In the genomic region with DNA sequence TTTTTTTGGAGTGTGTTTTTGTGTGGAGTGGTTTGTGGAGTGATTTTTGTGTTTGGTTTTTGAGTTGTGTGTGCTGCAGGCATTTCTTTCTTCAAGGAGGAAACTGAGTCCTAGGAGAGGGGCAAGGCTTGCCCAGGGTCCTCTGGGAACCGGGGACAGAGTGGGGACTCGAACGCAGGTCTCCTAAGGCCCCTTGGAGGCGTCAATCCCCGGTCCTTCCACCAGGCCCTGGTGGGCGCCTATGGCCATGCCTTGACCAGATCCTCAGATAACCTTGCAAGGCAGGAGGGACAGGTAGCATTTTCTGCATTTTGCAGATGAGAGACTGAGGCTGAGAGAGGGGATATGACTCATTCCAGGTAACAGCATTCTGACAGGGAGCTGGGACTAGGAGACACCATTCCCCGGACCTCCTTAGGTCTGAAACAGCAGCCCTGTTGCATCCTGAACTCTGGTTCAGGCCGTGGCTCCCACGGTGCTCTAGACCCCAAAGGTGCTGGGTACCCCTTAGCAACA, we compare ENCODE assay signal across 28 cellular contexts.
"Had no signal": no experiment of that assay in that cellular context is flagged by ENCODE, and none has a peak within 500 bp of the region (broad histone marks: within the 10 kb centered on the region; RNA-seq: fewer than 3 reads in every experiment).

No MANE protein-coding gene starts in this region.

- H3K36me3 ChIP-seq: ascending aorta had no signal

- ATAC-seq: activated CD8-positive, alpha-beta memory T cell treated with anti-CD3 and anti-CD28 coated beads, Interleukin-2, amount 10 ng/mL, durations not matched to agents 7 days and 5 days; activated naive CD4-positive, alpha-beta T cell treated with anti-CD3 and anti-CD28 coated beads, Interleukin-2, amount 50 U/mL, for 72 hours; activated naive CD8-positive, alpha-beta T cell treated with anti-CD3 and anti-CD28 coated beads, Interleukin-2, amount 50 U/mL, for 24 hours; body of pancreas; Panc1 had no signal

- H3K4me3 ChIP-seq: ascending aorta, body of pancreas had no signal

- H3K27ac Mint-ChIP-seq: activated B cell treated with CpG ODN at 0.5 μM for 24 hours; activated CD4-positive, alpha-beta T cell treated with anti-CD3 and anti-CD28 coated beads, Interleukin-2, amount 10 ng/mL, durations not matched to agents 24 days and 14 days; activated CD8-positive, alpha-beta memory T cell treated with anti-CD3 and anti-CD28 coated beads, Interleukin-2, amount 10 ng/mL, durations not matched to agents 7 days and 5 days; activated naive CD4-positive, alpha-beta T cell treated with anti-CD3 and anti-CD28 coated beads, Interleukin-2, amount 50 U/mL, for 72 hours; activated naive CD8-positive, alpha-beta T cell treated with anti-CD3 and anti-CD28 coated beads, Interleukin-2, amount 50 U/mL, for 24 hours; activated T-cell treated with anti-CD3 and anti-CD28 coated beads, Interleukin-2, amount 50 U/mL, for 24 hours; activated T-helper 1 cell treated with anti-CD3 and anti-CD28 coated beads, Interleukin-12 subunit alpha, Interleukin-12 subunit beta, Interleukin-2, Interleukin-4 antibody, amounts not matched to agents 30 ng/mL and 10 ng/mL and 1 ng/mL, durations not matched to agents 14 hours and 24 hours and 36 hours; T-helper 1 cell treated with Interleukin-12 subunit alpha and Interleukin-12 subunit beta and Interleukin-4 antibody, amounts not matched to agents 30 μg/mL and 1 μg/mL, for 36 hours had no signal

- H3K4me3 Mint-ChIP-seq: activated B cell treated with CpG ODN at 0.5 μM for 24 hours; activated CD4-positive, alpha-beta T cell treated with anti-CD3 and anti-CD28 coated beads, Interleukin-2, amount 10 ng/mL, durations not matched to agents 24 days and 14 days; activated CD8-positive, alpha-beta memory T cell treated with anti-CD3 and anti-CD28 coated beads, Interleukin-2, amount 10 ng/mL, durations not matched to agents 7 days and 5 days; activated naive CD8-positive, alpha-beta T cell treated with anti-CD3 and anti-CD28 coated beads, Interleukin-2, amount 50 U/mL, for 24 hours; activated T-cell treated with anti-CD3 and anti-CD28 coated beads, Interleukin-2, amount 50 U/mL, for 24 hours; activated T-helper 1 cell treated with anti-CD3 and anti-CD28 coated beads, Interleukin-12 subunit alpha, Interleukin-12 subunit beta, Interleukin-2, Interleukin-4 antibody, amounts not matched to agents 30 ng/mL and 10 ng/mL and 1 ng/mL, durations not matched to agents 14 hours and 24 hours and 36 hours; T-helper 1 cell treated with Interleukin-12 subunit alpha and Interleukin-12 subunit beta and Interleukin-4 antibody, amounts not matched to agents 30 μg/mL and 1 μg/mL, for 36 hours had no signal

- H3K27ac ChIP-seq: ascending aorta, body of pancreas had no signal

- H3K4me1 ChIP-seq: ascending aorta, body of pancreas had no signal

- H3K9me3 ChIP-seq: ascending aorta, body of pancreas had no signal

- H3K4me1 Mint-ChIP-seq: activated B cell treated with CpG ODN at 0.5 μM for 24 hours; activated CD4-positive, alpha-beta T cell treated with anti-CD3 and anti-CD28 coated beads, Interleukin-2, amount 10 ng/mL, durations not matched to agents 24 days and 14 days; activated naive CD8-positive, alpha-beta T cell treated with anti-CD3 and anti-CD28 coated beads, Interleukin-2, amount 50 U/mL, for 24 hours had no signal

- H3K27me3 Mint-ChIP-seq: activated B cell treated with CpG ODN at 0.5 μM for 24 hours; activated CD4-positive, alpha-beta T cell treated with anti-CD3 and anti-CD28 coated beads, Interleukin-2, amount 10 ng/mL, durations not matched to agents 24 days and 14 days; activated naive CD8-positive, alpha-beta T cell treated with anti-CD3 and anti-CD28 coated beads, Interleukin-2, amount 50 U/mL, for 24 hours; activated T-cell treated with anti-CD3 and anti-CD28 coated beads, Interleukin-2, amount 50 U/mL, for 24 hours had no signal

- DNase-seq: activated B cell treated with CpG ODN at 0.5 μM for 24 hours; activated CD4-positive, alpha-beta T cell treated with anti-CD3 and anti-CD28 coated beads for 1 hour; activated CD4-positive, alpha-beta T cell treated with anti-CD3 and anti-CD28 coated beads, Interleukin-2, amount 10 ng/mL, durations not matched to agents 24 days and 14 days; activated CD4-positive, alpha-beta T cell treated with anti-CD3 and anti-CD28 coated beads, Interleukin-2, amount 50 U/mL, for 48 hours; activated CD8-positive, alpha-beta memory T cell treated with anti-CD3 and anti-CD28 coated beads, Interleukin-2, amount 10 ng/mL, durations not matched to agents 7 days and 5 days; activated effector memory CD4-positive, alpha-beta T cell treated with anti-CD3 and anti-CD28 coated beads, Interleukin-2, amount 50 U/mL, for 16 hours; activated naive CD4-positive, alpha-beta T cell treated with Interleukin-2 at 50 U/mL for 16 hours; activated naive CD8-positive, alpha-beta T cell treated with anti-CD3 and anti-CD28 coated beads, Interleukin-2, amount 50 U/mL, for 24 hours; activated T-cell treated with anti-CD3 and anti-CD28 coated beads, Interleukin-2, amount 50 U/mL, for 24 hours; amniotic stem cell; body of pancreas; MM.1S; NCI-H1105; NCI-H1436; NCI-H187; NCI-H2081; NCI-H510A treated with DMSO at 0.1 percent for 48 hours; NCI-H69; NK-92 treated with Interleukin-12 subunit alpha and Interleukin-12 subunit beta, amount 100 ng/mL, for 24 hours; OCI-M1; RPMI8226; SHP77; T-helper 9 cell had no signal

- H3K9me3 Mint-ChIP-seq: activated B cell treated with CpG ODN at 0.5 μM for 24 hours; activated CD4-positive, alpha-beta T cell treated with anti-CD3 and anti-CD28 coated beads, Interleukin-2, amount 10 ng/mL, durations not matched to agents 24 days and 14 days; activated naive CD4-positive, alpha-beta T cell treated with anti-CD3 and anti-CD28 coated beads, Interleukin-2, amount 50 U/mL, for 72 hours; activated naive CD8-positive, alpha-beta T cell treated with anti-CD3 and anti-CD28 coated beads, Interleukin-2, amount 50 U/mL, for 24 hours; activated T-cell treated with anti-CD3 and anti-CD28 coated beads, Interleukin-2, amount 50 U/mL, for 24 hours; activated T-helper 1 cell treated with anti-CD3 and anti-CD28 coated beads, Interleukin-12 subunit alpha, Interleukin-12 subunit beta, Interleukin-2, Interleukin-4 antibody, amounts not matched to agents 30 ng/mL and 10 ng/mL and 1 ng/mL, durations not matched to agents 14 hours and 24 hours and 36 hours; T-helper 1 cell treated with Interleukin-12 subunit alpha and Interleukin-12 subunit beta and Interleukin-4 antibody, amounts not matched to agents 30 μg/mL and 1 μg/mL, for 36 hours had no signal

- H3K36me3 Mint-ChIP-seq: activated CD8-positive, alpha-beta memory T cell treated with anti-CD3 and anti-CD28 coated beads, Interleukin-2, amount 10 ng/mL, durations not matched to agents 7 days and 5 days; activated naive CD4-positive, alpha-beta T cell treated with anti-CD3 and anti-CD28 coated beads, Interleukin-2, amount 50 U/mL, for 72 hours had no signal

- H3K27me3 ChIP-seq: ascending aorta, body of pancreas had no signal
